In the genomic region with DNA sequence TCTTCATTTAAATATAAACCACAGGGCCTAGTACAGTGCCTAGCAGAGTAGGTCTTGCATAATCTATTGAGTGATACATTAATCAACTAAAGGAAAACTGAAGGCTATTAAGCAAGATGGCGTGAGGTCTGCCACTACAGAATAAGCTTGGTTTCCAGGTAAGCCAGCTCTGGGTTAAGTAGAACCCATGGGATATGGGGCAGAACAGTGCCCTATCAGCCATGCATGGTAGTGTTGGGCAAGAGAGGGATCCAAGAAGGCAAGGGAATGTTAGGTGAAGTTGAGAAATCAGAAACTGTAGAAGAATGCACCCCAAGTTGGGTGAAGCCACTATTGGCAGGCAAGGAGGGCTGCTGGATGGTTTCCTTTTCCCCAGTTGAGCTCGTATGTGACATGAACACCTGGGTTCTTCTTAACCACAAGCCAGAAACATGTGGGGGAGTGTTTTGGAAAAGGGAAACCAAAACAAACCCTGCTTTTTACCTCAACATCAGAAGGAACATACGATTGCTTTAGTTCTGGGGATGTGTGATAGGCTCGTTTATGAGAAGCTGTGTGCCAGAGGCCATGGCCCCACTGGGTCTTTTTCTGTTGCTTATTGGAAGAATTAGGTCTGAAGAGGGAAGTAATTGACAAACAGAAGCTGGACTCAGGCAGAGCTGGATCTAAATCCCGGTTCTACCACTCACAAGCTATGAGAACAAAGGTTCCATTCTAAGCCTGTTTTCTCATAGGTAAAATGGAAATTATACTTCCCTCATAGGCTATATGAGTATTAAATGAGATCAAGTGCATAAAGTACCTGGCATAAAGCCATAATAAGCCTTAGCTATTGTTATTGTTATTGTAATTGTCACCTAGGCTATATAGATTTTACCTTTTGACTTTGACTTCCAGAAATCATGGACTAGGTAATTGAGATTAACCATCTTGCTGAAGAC, we compare ENCODE assay signal across 9 cellular contexts. TPM values are rescaled to one million over a fixed set of nuclear protein-coding genes. Genes with fewer than 3 reads are reported as not detected.
A peak's percentile ranks its signal among the peaks of the same experiment; 100 is the strongest.
DNase-seq lines count a peak whose midpoint lies in the region; ATAC-seq and TF ChIP-seq lines count a peak whose summit lies in the region.
"Had no signal": no experiment of that assay in that cellular context is flagged by ENCODE, and none has a peak within 500 bp of the region (broad histone marks: within the 10 kb centered on the region; RNA-seq: fewer than 3 reads in every experiment).

No MANE protein-coding gene starts in this region.

- H3K27ac Mint-ChIP-seq in Caco-2 (ENCODE audit: unreplicated experiment) (peak overlapping the region; percentile 40), naive B cell (peak overlapping the region; percentile 50 to 94 (median 74))
- peak overlapping the region; percentile 89 for H3K27ac Mint-ChIP-seq in activated CD8-positive, alpha-beta T cell treated with anti-CD3 and anti-CD28 coated beads, Interleukin-2, amount 10 ng/mL, durations not matched to agents 7 days and 5 days

- H3K27me3 ChIP-seq in Caco-2 (replicated peaks; ENCODE audit: control insufficient read depth, insufficient read depth, low read length): no peaks in the 10 kb centered on the region

- no peak overlapping the region for H3K4me3 Mint-ChIP-seq in Caco-2 (ENCODE audit: unreplicated experiment)
- H3K4me3 Mint-ChIP-seq in activated CD8-positive, alpha-beta T cell treated with anti-CD3 and anti-CD28 coated beads, Interleukin-2, amount 10 ng/mL, durations not matched to agents 7 days and 5 days: peak overlapping the region; percentile 44
- H3K4me3 Mint-ChIP-seq in naive B cell: peak overlapping the region in 2 of 8 donors; percentile 2 to 8

- no peaks in the 10 kb centered on the region for H3K9me3 ChIP-seq in Caco-2

- intact Hi-C loops in Caco-2 (cut with micrococcal nuclease; ENCODE audit: unreplicated experiment) (no loop called here), cardiac septum (cut with DNase I) (no loop called here)

- POLR2A ChIA-PET in Caco-2 (lab: Charles Lee): interaction anchor here (0.7 kb wide), 1 partner anchor 34 kb away, joined by 3 read pairs; a partner anchor contains a TSS
- POLR2A ChIA-PET in activated CD8-positive, alpha-beta T cell treated with anti-CD3 and anti-CD28 coated beads, Interleukin-2, amount 10 ng/mL, durations not matched to agents 7 days and 5 days (lab: Charles Lee): interaction anchor here (0.8 to 2.6 kb wide), 9 partner anchors 9 to 183 kb away, joined by 3 to 27 read pairs (median 4); a partner anchor contains a TSS

- CTCF ChIA-PET in Caco-2 (lab: Charles Lee): no interaction called here
- CTCF ChIA-PET in activated CD8-positive, alpha-beta T cell treated with anti-CD3 and anti-CD28 coated beads, Interleukin-2, amount 10 ng/mL, durations not matched to agents 7 days and 5 days (lab: Charles Lee): interaction anchor here (0.6 to 3.1 kb wide), 16 partner anchors 9 to 377 kb away, joined by 3 to 20 read pairs (median 3); a partner anchor contains a TSS

- no peaks in the 10 kb centered on the region; the same call in 1 of the 2 replicates for H3K36me3 ChIP-seq in Caco-2 (ENCODE audit: control insufficient read depth, insufficient read depth, low read length)

- H3K36me3 Mint-ChIP-seq in Caco-2 (ENCODE audit: insufficient read depth, unreplicated experiment): peaks cover 98% of the 10 kb centered on the region
- H3K36me3 Mint-ChIP-seq in activated CD8-positive, alpha-beta T cell treated with anti-CD3 and anti-CD28 coated beads, Interleukin-2, amount 10 ng/mL, durations not matched to agents 7 days and 5 days (ENCODE audit: low read depth): peaks cover 91% of the 10 kb centered on the region
- H3K36me3 Mint-ChIP-seq in naive B cell: peaks cover 40 to 53% of the 10 kb centered on the region in 2 donors

- H3K9me3 Mint-ChIP-seq in Caco-2 (ENCODE audit: unreplicated experiment) (no peaks in the 10 kb centered on the region), naive B cell (no peaks in the 10 kb centered on the region)
- H3K9me3 Mint-ChIP-seq in activated CD8-positive, alpha-beta T cell treated with anti-CD3 and anti-CD28 coated beads, Interleukin-2, amount 10 ng/mL, durations not matched to agents 7 days and 5 days (ENCODE audit: insufficient read depth): no peaks in the 10 kb centered on the region

- BruUV-seq in Caco-2 (replicated peaks; lab: Mats Ljungman, UMichigan): no TSS peak

- H3K4me3 ChIP-seq in Caco-2 (ENCODE audit: low read depth, low read length): no peak overlapping the region

- TF ChIP-seq CTCF in Caco-2 (IDR thresholded peaks at IDR 0.05; ENCODE audit: insufficient read depth in 1 of 2, low read depth in 1 of 2, low read length in 1 of 2, severe bottlenecking in 1 of 2, unreplicated experiment in 1 of 2): no peak

- DNase-seq in Caco-2 (no peak), naive B cell (peak; percentile 20), hepatic stellate cell (ENCODE audit: low spot score) (no peak), amygdala (lab: John Stamatoyannopoulos, UW) (no peak), cardiac septum (ENCODE audit: low spot score) (no peak)
- peak; percentile 80 for DNase-seq in activated CD8-positive, alpha-beta T cell treated with anti-CD3 and anti-CD28 coated beads, Interleukin-2, amount 10 ng/mL, durations not matched to agents 7 days and 5 days
- DNase-seq: stimulated activated naive CD4-positive, alpha-beta T cell treated with Interleukin-2 at 50 U/mL for 16 hours had no signal

- peaks cover 27% of the 10 kb centered on the region for H3K4me1 ChIP-seq in Caco-2

- H3K27me3 Mint-ChIP-seq in Caco-2 (ENCODE audit: insufficient read depth, unreplicated experiment): no peaks in the 10 kb centered on the region
- H3K27me3 Mint-ChIP-seq in activated CD8-positive, alpha-beta T cell treated with anti-CD3 and anti-CD28 coated beads, Interleukin-2, amount 10 ng/mL, durations not matched to agents 7 days and 5 days (ENCODE audit: low read depth): no peaks in the 10 kb centered on the region
- H3K27me3 Mint-ChIP-seq in naive B cell: no peaks in the 10 kb centered on the region

- ATAC-seq in HG02642 (IDR thresholded peaks at IDR 0.05; ENCODE audit: poor library complexity, unreplicated experiment) (peak; percentile 47), naive B cell (ENCODE audit: low read depth in 2 of 2) (peak; percentile 57 to 68), GM18519 (IDR thresholded peaks at IDR 0.05; ENCODE audit: low FRiP score, unreplicated experiment) (no peak)
- ATAC-seq in activated CD8-positive, alpha-beta T cell treated with anti-CD3 and anti-CD28 coated beads, Interleukin-2, amount 10 ng/mL, durations not matched to agents 7 days and 5 days: peak; percentile 81

- H3K4me1 Mint-ChIP-seq in Caco-2 (ENCODE audit: low read depth, unreplicated experiment): peaks cover 32% of the 10 kb centered on the region
- H3K4me1 Mint-ChIP-seq in activated CD8-positive, alpha-beta T cell treated with anti-CD3 and anti-CD28 coated beads, Interleukin-2, amount 10 ng/mL, durations not matched to agents 7 days and 5 days (ENCODE audit: low read depth): peaks cover 87% of the 10 kb centered on the region
- H3K4me1 Mint-ChIP-seq in naive B cell: peaks cover 35 to 38% (median 36%) of the 10 kb centered on the region in 3 donors

RNA-seq across cellular contexts. Expression of a gene that starts 33.5 kb away (rescaled TPM):
- total RNA-seq in Caco-2 (2022) (33.2 and 36.2 TPM in 2 replicates), cardiac septum (14.1 TPM)
- 10 to 100 TPM; 64.9 to 69.5 TPM for total RNA-seq in activated CD8-positive, alpha-beta T cell treated with anti-CD3 and anti-CD28 coated beads, Interleukin-2, amount 10 ng/mL, durations not matched to agents 7 days and 5 days
- 10 to 100 TPM; 42.0 to 80.5 (median 48.1) TPM for polyA plus RNA-seq in naive B cell (ENCODE audit: low read depth in 6 of 6)

Comparison
In these comparisons a context has a peak if more than half of its experiments do, and no peak if none do; other contexts are left out.
1. DNase-seq: peak in activated CD8-positive, alpha-beta T cell treated with anti-CD3 and anti-CD28 coated beads, Interleukin-2, amount 10 ng/mL, durations not matched to agents 7 days and 5 days (single experiment) and naive B cell (single experiment); none in Caco-2 (0 of 2), hepatic stellate cell (single experiment), amygdala (0 of 56) and cardiac septum (single experiment).
2. Peak in every context shown above with its lines, with median percentiles within 50 percentile points of each other: H3K27ac Mint-ChIP-seq.